In genomic region chr11:36985562-36985961, GRCh38 we compare ENCODE assay signal across 35 cellular contexts.
"Had no signal": no experiment of that assay in that cellular context is flagged by ENCODE, and none has a peak within 500 bp of the region (broad histone marks: within the 10 kb centered on the region; RNA-seq: fewer than 3 reads in every experiment).

No MANE protein-coding gene starts in this region.

- DNase-seq: Karpas-422, Kasumi-1, MG63, MM.1S, MV-4-11, NCI-H1048, NCI-H1092, NCI-H1092 treated with DMSO at 0.1 percent for 48 hours, NCI-H1105, NCI-H1105 treated with DMSO at 0.1 percent for 48 hours, NCI-H1417, NCI-H1417 treated with DMSO at 0.1 percent for 48 hours, NCI-H1436, NCI-H1436 treated with DMSO at 0.1 percent for 48 hours, NCI-H146, NCI-H1694, NCI-H1694 treated with DMSO at 0.1 percent for 48 hours, NCI-H187, NCI-H187 treated with DMSO at 0.1 percent for 48 hours, NCI-H1930, NCI-H2029, NCI-H2029 treated with DMSO at 0.1 percent for 48 hours, NCI-H2081, NCI-H2081 treated with DMSO at 0.1 percent for 48 hours, NCI-H2107, NCI-H2171, NCI-H2171 treated with DMSO at 0.1 percent for 48 hours, NCI-H2227 treated with DMSO at 0.1 percent for 48 hours, NCI-H226, NCI-H345, NCI-H446, NCI-H446 treated with DMSO at 0.1 percent for 48 hours, NCI-H510A, NCI-H510A treated with DMSO at 0.1 percent for 48 hours, NCI-H524 had no signal

- H3K27me3 ChIP-seq: MG63 had no signal

- H3K36me3 ChIP-seq: MG63 had no signal

- H3K4me3 ChIP-seq: MG63 had no signal
